1 cellular context compared by ENCODE assay signal in the genomic region with DNA sequence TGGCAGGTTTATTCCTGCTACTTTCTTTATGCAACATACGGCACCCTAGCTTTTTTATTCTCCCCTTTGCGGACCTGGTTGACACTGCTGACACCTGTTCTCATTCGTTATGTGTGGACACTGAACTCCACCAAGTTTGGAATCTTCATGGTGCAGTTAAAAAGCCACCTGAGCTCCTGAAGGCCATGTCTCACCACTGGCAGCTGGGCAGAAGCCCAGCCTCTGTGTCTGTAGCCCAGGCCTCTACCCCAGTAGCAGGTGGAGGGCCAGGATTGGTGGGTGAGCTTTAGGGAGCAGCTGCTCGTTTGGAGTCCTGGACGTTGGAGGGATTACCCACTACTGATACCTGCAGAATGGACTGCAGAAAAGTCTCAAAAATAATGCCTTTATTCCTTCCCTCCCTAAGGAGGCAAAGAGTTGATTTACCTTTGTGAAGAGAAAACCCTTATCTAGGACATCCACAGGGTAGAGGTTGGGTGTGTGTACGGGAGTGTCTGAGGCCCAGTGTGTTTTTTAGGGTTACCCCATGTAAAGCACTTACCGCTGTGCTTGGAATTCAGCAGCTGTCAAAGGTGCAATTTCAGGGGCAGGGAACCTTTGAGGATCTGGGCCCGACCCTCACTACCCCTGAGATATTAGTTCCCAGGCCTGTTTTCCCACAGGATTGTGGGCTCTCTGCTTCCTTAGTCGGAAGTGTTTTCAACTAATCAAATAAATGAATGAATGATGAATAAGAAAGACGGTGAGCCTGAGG.
TF ChIP-seq lines count a peak whose summit lies in the region.

No MANE protein-coding gene starts in this region.

TF ChIP-seq in HepG2, 621 proteins besides CTCF, POLR2A, EP300 and RAD21:
- TF ChIP-seq, protein P1, sequence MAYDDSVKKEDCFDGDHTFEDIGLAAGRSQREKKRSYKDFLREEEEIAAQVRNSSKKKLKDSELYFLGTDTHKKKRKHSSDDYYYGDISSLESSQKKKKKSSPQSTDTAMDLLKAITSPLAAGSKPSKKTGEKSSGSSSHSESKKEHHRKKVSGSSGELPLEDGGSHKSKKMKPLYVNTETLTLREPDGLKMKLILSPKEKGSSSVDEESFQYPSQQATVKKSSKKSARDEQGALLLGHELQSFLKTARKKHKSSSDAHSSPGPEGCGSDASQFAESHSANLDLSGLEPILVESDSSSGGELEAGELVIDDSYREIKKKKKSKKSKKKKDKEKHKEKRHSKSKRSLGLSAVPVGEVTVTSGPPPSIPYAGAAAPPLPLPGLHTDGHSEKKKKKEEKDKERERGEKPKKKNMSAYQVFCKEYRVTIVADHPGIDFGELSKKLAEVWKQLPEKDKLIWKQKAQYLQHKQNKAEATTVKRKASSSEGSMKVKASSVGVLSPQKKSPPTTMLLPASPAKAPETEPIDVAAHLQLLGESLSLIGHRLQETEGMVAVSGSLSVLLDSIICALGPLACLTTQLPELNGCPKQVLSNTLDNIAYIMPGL (CRISPR knock-in tag; IDR thresholded peaks at IDR 0.05; ENCODE audit: borderline replicate concordance in 1 of 2, low read depth in 1 of 2): no peak
- no peak for TF ChIP-seq FOXK2 (IDR thresholded peaks at IDR 0.05)
- no peak for TF ChIP-seq CCDC6 (CRISPR knock-in tag; IDR thresholded peaks at IDR 0.05)
- no peak for TF ChIP-seq ZBTB1 (CRISPR knock-in tag; IDR thresholded peaks at IDR 0.05; ENCODE audit: borderline replicate concordance)
- TF ChIP-seq MAF1 (CRISPR knock-in tag; IDR thresholded peaks at IDR 0.05; ENCODE audit: borderline replicate concordance): 0 out of 2 replicates have a peak, but pooled peaks have one; percentile 18
- TF ChIP-seq SUZ12 (IDR thresholded peaks at IDR 0.05; ENCODE audit: low read depth, low read length): no peak
- TF ChIP-seq ZNF615 (CRISPR knock-in tag; IDR thresholded peaks at IDR 0.05; ENCODE audit: borderline replicate concordance): no peak
- TF ChIP-seq, protein P2, sequence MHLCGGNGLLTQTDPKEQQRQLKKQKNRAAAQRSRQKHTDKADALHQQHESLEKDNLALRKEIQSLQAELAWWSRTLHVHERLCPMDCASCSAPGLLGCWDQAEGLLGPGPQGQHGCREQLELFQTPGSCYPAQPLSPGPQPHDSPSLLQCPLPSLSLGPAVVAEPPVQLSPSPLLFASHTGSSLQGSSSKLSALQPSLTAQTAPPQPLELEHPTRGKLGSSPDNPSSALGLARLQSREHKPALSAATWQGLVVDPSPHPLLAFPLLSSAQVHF (CRISPR knock-in tag; IDR thresholded peaks at IDR 0.05): 0 out of 2 replicates have a peak, but pooled peaks have one; percentile 8
- no peak for TF ChIP-seq FOXA3 (CRISPR knock-in tag; IDR thresholded peaks at IDR 0.05)
- TF ChIP-seq, protein P3, sequence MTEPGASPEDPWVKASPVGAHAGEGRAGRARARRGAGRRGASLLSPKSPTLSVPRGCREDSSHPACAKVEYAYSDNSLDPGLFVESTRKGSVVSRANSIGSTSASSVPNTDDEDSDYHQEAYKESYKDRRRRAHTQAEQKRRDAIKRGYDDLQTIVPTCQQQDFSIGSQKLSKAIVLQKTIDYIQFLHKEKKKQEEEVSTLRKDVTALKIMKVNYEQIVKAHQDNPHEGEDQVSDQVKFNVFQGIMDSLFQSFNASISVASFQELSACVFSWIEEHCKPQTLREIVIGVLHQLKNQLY (CRISPR knock-in tag; IDR thresholded peaks at IDR 0.05): no peak
- TF ChIP-seq THYN1 (CRISPR knock-in tag; IDR thresholded peaks at IDR 0.05; ENCODE audit: borderline replicate concordance, low read depth): no peak
- TF ChIP-seq ZNF335 (CRISPR knock-in tag; IDR thresholded peaks at IDR 0.05): no peak
- no peak for TF ChIP-seq HNF4G (IDR thresholded peaks at IDR 0.05; ENCODE audit: borderline replicate concordance, low read depth, low read length)
- TF ChIP-seq HNF4G (CRISPR knock-in tag; IDR thresholded peaks at IDR 0.05; ENCODE audit: borderline replicate concordance, low read depth): no peak
- TF ChIP-seq DR1 (CRISPR knock-in tag; IDR thresholded peaks at IDR 0.05): no peak
TF ChIP-seq in HepG2: peak in this region for 2.
